1 cellular context compared by ENCODE assay signal in the genomic region with DNA sequence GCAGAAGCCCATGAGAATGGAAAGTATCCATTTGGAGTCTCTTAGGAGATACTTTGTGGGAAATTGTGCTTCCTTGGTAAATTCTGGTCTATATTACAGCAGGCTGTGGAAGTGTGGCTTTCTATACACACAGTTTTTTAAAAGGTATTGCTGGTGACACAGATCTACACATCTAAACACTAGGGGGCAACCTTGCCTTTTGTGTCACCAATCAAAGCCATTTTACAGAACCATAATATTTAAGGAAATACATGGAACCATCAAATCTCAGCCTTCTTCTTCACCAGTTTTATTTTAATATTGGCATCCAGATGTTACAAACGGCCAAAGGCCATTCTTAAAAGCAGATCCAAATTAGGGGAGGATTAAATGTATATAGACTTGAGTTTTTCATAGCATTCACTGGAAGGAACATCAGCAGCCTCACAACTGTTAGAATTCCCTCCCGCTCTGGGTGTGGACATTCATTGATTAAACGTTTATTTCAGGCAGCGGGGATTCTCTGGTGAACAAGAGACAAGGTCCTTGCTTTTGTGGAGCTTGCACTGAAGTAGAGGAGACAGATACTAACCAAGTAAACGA.
TF ChIP-seq lines count a peak whose summit lies in the region.

No MANE protein-coding gene starts in this region.

TF ChIP-seq in SK-N-SH treated with all-trans-retinoic acid at 6 μM for 48 hours, 23 proteins besides CTCF, POLR2A, EP300 and RAD21 (continued from another document):
- TF ChIP-seq, protein P1, sequence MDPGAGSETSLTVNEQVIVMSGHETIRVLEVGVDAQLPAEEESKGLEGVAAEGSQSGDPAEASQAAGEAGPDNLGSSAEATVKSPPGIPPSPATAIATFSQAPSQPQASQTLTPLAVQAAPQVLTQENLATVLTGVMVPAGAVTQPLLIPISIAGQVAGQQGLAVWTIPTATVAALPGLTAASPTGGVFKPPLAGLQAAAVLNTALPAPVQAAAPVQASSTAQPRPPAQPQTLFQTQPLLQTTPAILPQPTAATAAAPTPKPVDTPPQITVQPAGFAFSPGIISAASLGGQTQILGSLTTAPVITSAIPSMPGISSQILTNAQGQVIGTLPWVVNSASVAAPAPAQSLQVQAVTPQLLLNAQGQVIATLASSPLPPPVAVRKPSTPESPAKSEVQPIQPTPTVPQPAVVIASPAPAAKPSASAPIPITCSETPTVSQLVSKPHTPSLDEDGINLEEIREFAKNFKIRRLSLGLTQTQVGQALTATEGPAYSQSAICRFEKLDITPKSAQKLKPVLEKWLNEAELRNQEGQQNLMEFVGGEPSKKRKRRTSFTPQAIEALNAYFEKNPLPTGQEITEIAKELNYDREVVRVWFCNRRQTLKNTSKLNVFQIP (CRISPR knock-in tag; IDR thresholded peaks at IDR 0.05; ENCODE audit: borderline replicate concordance, low read depth): no peak
- no peak for TF ChIP-seq ZNF8 (CRISPR knock-in tag; IDR thresholded peaks at IDR 0.05)
TF ChIP-seq in SK-N-SH treated with all-trans-retinoic acid at 6 μM for 48 hours: peak in this region for 0.
